ENCODE assay signal across 8 cellular contexts in the genomic region with DNA sequence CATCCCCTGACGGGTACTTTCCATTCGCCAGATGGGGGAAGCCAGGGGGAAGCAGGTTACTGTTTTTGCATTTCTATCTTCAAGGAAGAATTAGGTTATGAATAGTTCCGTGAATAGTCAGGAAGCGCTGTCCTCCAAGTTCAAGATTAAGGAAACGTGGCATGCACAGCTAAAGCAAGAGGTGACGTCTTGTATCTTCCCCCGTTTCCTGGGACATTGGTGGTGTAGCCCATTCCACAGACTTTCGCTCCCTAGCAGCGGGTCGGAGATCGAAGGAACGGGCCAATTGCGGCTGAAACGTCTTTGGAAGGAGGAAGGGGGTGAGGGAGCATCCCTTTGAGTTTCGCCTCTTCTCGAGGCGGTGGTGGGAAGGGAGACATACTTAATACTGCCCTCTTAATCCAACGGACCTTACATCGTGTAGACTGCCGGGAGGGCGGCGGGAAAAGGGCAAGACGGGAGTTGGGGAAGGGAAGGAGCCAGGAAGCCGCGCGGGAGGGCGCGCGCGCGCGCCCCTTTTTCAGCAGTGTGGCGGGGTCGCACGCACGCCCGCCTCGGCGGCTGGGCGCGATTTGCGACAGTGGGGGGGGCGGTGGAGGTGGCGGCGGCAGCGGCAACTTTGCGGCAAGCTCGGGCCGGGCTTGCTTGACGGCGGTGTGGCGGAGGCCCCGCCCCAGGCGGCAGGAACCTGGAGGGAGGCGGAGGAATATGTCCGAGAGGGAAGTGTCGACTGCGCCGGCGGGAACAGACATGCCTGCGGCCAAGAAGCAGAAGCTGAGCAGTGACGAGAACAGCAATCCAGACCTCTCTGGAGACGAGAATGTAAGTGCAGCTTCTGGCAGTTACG. TPM values are rescaled to one million over a fixed set of nuclear protein-coding genes. Genes with fewer than 3 reads are reported as not detected.
DNase-seq lines count a peak whose midpoint lies in the region; ATAC-seq and TF ChIP-seq lines count a peak whose summit lies in the region.

A gene with protein sequence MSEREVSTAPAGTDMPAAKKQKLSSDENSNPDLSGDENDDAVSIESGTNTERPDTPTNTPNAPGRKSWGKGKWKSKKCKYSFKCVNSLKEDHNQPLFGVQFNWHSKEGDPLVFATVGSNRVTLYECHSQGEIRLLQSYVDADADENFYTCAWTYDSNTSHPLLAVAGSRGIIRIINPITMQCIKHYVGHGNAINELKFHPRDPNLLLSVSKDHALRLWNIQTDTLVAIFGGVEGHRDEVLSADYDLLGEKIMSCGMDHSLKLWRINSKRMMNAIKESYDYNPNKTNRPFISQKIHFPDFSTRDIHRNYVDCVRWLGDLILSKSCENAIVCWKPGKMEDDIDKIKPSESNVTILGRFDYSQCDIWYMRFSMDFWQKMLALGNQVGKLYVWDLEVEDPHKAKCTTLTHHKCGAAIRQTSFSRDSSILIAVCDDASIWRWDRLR (plus strand): TSS at position 232 of the 847 bp plus-strand sequence. CDS start 477 bp downstream, at position 709.

- no peaks in the 10 kb centered on the region for H3K9me3 ChIP-seq in esophagus (ENCODE audit: control insufficient read depth in 2 of 2, insufficient read depth in 1 of 2, low read depth in 1 of 2, low read length in 1 of 2)
- H3K9me3 ChIP-seq in mucosa of stomach (ENCODE audit: control insufficient read depth, low read length) = no peaks in the 10 kb centered on the region

- H3K36me3 ChIP-seq in esophagus (ENCODE audit: control insufficient read depth in 2 of 2, insufficient read depth in 2 of 2, low read length in 1 of 2) (no peaks in the 10 kb centered on the region), mucosa of stomach (ENCODE audit: control insufficient read depth, insufficient read depth, low read length) (no peaks in the 10 kb centered on the region)

- H3K27me3 ChIP-seq in esophagus (ENCODE audit: control insufficient read depth in 1 of 2, insufficient read depth in 2 of 2, low read length in 2 of 2) (no peaks in the 10 kb centered on the region), mucosa of stomach (ENCODE audit: control insufficient read depth, insufficient read depth, low read length) (no peaks in the 10 kb centered on the region)

- DNase-seq in DMS153 (lab: John Stamatoyannopoulos, UW) (peak; percentile 90), OCI-M2 (lab: John Stamatoyannopoulos, UW; ENCODE audit: unreplicated experiment) (peak; percentile 53), activated T-cell treated with anti-CD3 and anti-CD28 coated beads for 48 hours (ENCODE audit: low read depth) (peak; percentile 94)
- DNase-seq in stimulated activated CD8-positive, alpha-beta memory T cell treated with anti-CD3 and anti-CD28 coated beads, Interleukin-7, amount 100 ng/mL, for 1 hour (ENCODE audit: low read depth in 2 of 2) = peak; percentile 86 to 87

- H3K4me3 ChIP-seq in esophagus (ENCODE audit: low read depth in 1 of 2, low read length in 2 of 2) (peak within 1 kb of the TSS; percentile 78 to 84), mucosa of stomach (ENCODE audit: low read length) (peak within 1 kb of the TSS; percentile 99)

- H3K4me1 ChIP-seq in esophagus (ENCODE audit: control insufficient read depth in 2 of 2, insufficient read depth in 2 of 2, low read length in 1 of 2) (no peaks in the 10 kb centered on the region), mucosa of stomach (ENCODE audit: control insufficient read depth, insufficient read depth, low read length) (peaks cover 23% of the 10 kb centered on the region)

- TF ChIP-seq RAD21 in Ishikawa (IDR thresholded peaks at IDR 0.05; ENCODE audit: low read depth) = no peak

- H3K9ac ChIP-seq in mucosa of stomach (ENCODE audit: low read length) = peak within 1 kb of the TSS; percentile 98

- ATAC-seq in GM21619 (IDR thresholded peaks at IDR 0.05; ENCODE audit: unreplicated experiment) = peak; percentile 58

- peak; percentile 50; the same call in 1 of the 2 replicates for TF ChIP-seq EP300 in Ishikawa (IDR thresholded peaks at IDR 0.05; ENCODE audit: borderline replicate concordance)

- 0% methylated on average over 58 to 64 of the region's 64 CpGs for WGBS in esophagus, 2 donors

- peak within 1 kb of the TSS; percentile 98 to 100 for H3K27ac ChIP-seq in esophagus (ENCODE audit: low read depth in 2 of 2, low read length in 1 of 2)

TF ChIP-seq in Ishikawa, 13 proteins besides CTCF, POLR2A, EP300 and RAD21:
- TF ChIP-seq TCF12 (IDR thresholded peaks at IDR 0.05; ENCODE audit: low read depth) = peak; percentile 48; the same call in 1 of the 2 replicates
- TF ChIP-seq ZBTB7A (IDR thresholded peaks at IDR 0.05; ENCODE audit: low read depth) = no peak; the same call in 1 of the 2 replicates
- TF ChIP-seq, protein P1, sequence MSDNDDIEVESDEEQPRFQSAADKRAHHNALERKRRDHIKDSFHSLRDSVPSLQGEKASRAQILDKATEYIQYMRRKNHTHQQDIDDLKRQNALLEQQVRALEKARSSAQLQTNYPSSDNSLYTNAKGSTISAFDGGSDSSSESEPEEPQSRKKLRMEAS (IDR thresholded peaks at IDR 0.05) = peak; percentile 73
- peak; percentile 28 for TF ChIP-seq CREB1 (IDR thresholded peaks at IDR 0.05; ENCODE audit: low read depth)
- TF ChIP-seq CEBPB (IDR thresholded peaks at IDR 0.05) = no peak
- TF ChIP-seq FOXM1 (IDR thresholded peaks at IDR 0.05; ENCODE audit: borderline replicate concordance, low read depth) = peak; percentile 13; the same call in 1 of the 2 replicates
- TF ChIP-seq TAF1 (IDR thresholded peaks at IDR 0.05; ENCODE audit: low read depth) = peak; percentile 85
- TF ChIP-seq, protein P2, sequence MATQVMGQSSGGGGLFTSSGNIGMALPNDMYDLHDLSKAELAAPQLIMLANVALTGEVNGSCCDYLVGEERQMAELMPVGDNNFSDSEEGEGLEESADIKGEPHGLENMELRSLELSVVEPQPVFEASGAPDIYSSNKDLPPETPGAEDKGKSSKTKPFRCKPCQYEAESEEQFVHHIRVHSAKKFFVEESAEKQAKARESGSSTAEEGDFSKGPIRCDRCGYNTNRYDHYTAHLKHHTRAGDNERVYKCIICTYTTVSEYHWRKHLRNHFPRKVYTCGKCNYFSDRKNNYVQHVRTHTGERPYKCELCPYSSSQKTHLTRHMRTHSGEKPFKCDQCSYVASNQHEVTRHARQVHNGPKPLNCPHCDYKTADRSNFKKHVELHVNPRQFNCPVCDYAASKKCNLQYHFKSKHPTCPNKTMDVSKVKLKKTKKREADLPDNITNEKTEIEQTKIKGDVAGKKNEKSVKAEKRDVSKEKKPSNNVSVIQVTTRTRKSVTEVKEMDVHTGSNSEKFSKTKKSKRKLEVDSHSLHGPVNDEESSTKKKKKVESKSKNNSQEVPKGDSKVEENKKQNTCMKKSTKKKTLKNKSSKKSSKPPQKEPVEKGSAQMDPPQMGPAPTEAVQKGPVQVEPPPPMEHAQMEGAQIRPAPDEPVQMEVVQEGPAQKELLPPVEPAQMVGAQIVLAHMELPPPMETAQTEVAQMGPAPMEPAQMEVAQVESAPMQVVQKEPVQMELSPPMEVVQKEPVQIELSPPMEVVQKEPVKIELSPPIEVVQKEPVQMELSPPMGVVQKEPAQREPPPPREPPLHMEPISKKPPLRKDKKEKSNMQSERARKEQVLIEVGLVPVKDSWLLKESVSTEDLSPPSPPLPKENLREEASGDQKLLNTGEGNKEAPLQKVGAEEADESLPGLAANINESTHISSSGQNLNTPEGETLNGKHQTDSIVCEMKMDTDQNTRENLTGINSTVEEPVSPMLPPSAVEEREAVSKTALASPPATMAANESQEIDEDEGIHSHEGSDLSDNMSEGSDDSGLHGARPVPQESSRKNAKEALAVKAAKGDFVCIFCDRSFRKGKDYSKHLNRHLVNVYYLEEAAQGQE (IDR thresholded peaks at IDR 0.05; ENCODE audit: low read depth) = no peak
- 0 out of 2 replicates have a peak, but pooled peaks have one; percentile 18 for TF ChIP-seq TEAD4 (IDR thresholded peaks at IDR 0.05)
- 0 out of 2 replicates have a peak, but pooled peaks have one; percentile 22 for TF ChIP-seq EGR1 (IDR thresholded peaks at IDR 0.05)
- TF ChIP-seq, protein P3, sequence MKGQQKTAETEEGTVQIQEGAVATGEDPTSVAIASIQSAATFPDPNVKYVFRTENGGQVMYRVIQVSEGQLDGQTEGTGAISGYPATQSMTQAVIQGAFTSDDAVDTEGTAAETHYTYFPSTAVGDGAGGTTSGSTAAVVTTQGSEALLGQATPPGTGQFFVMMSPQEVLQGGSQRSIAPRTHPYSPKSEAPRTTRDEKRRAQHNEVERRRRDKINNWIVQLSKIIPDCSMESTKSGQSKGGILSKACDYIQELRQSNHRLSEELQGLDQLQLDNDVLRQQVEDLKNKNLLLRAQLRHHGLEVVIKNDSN (IDR thresholded peaks at IDR 0.05) = peak; percentile 14
- peak; percentile 63; the same call in 1 of the 2 replicates for TF ChIP-seq YY1 (IDR thresholded peaks at IDR 0.05; ENCODE audit: low read depth)
- peak; percentile 24; the same call in 1 of the 2 replicates for TF ChIP-seq NFIC (IDR thresholded peaks at IDR 0.05)

RNA-seq across cellular contexts. Expression of the gene that starts here (rescaled TPM):
- polyA plus RNA-seq in esophagus = 10 to 100 TPM; 11.7 to 16.8 TPM

Comparison
In these comparisons a context has a peak if more than half of its experiments do, and no peak if none do; other contexts are left out.
1. Peak in every context shown above with its lines: DNase-seq, ATAC-seq, H3K4me3 ChIP-seq and H3K27ac ChIP-seq.